Comparison of ENCODE assay signal across 11 cellular contexts in the genomic region with DNA sequence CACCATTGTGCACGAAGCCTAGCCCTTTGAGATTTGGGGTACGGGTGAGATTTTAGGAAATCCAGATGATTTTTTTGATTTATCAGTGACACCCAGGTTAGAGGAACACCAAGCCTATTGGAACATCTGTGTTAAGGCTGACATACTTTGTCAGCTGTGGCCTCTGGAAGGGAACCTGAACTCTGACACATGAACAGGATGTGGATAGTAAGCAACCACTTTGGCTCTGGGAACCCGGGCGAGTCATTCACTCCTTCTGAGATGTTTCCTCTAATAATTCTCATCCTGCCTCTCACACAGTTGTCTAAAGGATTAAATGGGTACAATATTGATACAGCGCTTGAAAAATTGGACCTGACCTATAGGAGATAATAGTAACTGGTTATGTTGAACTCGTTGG.
DNase-seq lines count a peak whose midpoint lies in the region; ATAC-seq lines count a peak whose summit lies in the region.
"Had no signal": no experiment of that assay in that cellular context is flagged by ENCODE, and none has a peak within 500 bp of the region (broad histone marks: within the 10 kb centered on the region; RNA-seq: fewer than 3 reads in every experiment).

No MANE protein-coding gene starts in this region.

- peaks cover 13% of the 10 kb centered on the region for H3K27me3 Mint-ChIP-seq in activated CD4-positive, alpha-beta T cell treated with anti-CD3 and anti-CD28 coated beads for 36 hours

- intact Hi-C loops in activated CD4-positive, alpha-beta T cell treated with anti-CD3 and anti-CD28 coated beads for 36 hours (cut with DNase I, micrococcal nuclease) = no loop called here
- intact Hi-C loops in sciatic nerve (cut with DNase I) = no loop called here

- H3K9me3 Mint-ChIP-seq in activated CD4-positive, alpha-beta T cell treated with anti-CD3 and anti-CD28 coated beads for 36 hours (ENCODE audit: low read depth) = no peaks in the 10 kb centered on the region

- CTCF ChIA-PET in activated CD4-positive, alpha-beta T cell treated with anti-CD3 and anti-CD28 coated beads for 36 hours (lab: Charles Lee) = interaction anchor here (0.6 to 2.2 kb wide), 6 partner anchors 9 to 271 kb away, joined by 3 to 8 read pairs (median 4); no protein-coding TSS in a partner anchor

- peak; percentile 74 for ATAC-seq in activated CD4-positive, alpha-beta T cell treated with anti-CD3 and anti-CD28 coated beads for 36 hours
- ATAC-seq in sciatic nerve (peak; percentile 43), HG03135 (IDR thresholded peaks at IDR 0.05; ENCODE audit: unreplicated experiment) (no peak)
- ATAC-seq: A549 had no signal

- no peak overlapping the region for H3K27ac Mint-ChIP-seq in activated CD4-positive, alpha-beta T cell treated with anti-CD3 and anti-CD28 coated beads for 36 hours
- H3K27ac Mint-ChIP-seq: IgD-negative memory B cell had no signal

- peaks cover 19% of the 10 kb centered on the region for H3K4me1 Mint-ChIP-seq in activated CD4-positive, alpha-beta T cell treated with anti-CD3 and anti-CD28 coated beads for 36 hours
- H3K4me1 Mint-ChIP-seq: IgD-negative memory B cell had no signal

- H3K4me3 Mint-ChIP-seq in activated CD4-positive, alpha-beta T cell treated with anti-CD3 and anti-CD28 coated beads for 36 hours = no peak overlapping the region
- H3K4me3 Mint-ChIP-seq: IgD-negative memory B cell had no signal

- POLR2A ChIA-PET in activated CD4-positive, alpha-beta T cell treated with anti-CD3 and anti-CD28 coated beads for 36 hours (lab: Charles Lee) = no interaction called here

- DNase-seq in activated CD4-positive, alpha-beta T cell treated with anti-CD3 and anti-CD28 coated beads for 36 hours = peak; percentile 71
- no peak for DNase-seq in activated CD4-positive, alpha-beta T cell treated with anti-CD3 and anti-CD28 coated beads for 1 hour
- peak; percentile 84 for DNase-seq in M059J (ENCODE audit: low read depth)
- DNase-seq in astrocyte of the hippocampus (ENCODE audit: low read depth, low spot score) = peak; percentile 42
- DNase-seq in sciatic nerve (ENCODE audit: low spot score) = no peak
- no peak for DNase-seq in DMS153 treated with DMSO at 0.1 percent for 48 hours (lab: John Stamatoyannopoulos, UW; ENCODE audit: unreplicated experiment)
- no peak for DNase-seq in KBM-7
- DNase-seq: NCI-H774 had no signal

- H3K36me3 Mint-ChIP-seq in activated CD4-positive, alpha-beta T cell treated with anti-CD3 and anti-CD28 coated beads for 36 hours (ENCODE audit: low read depth) = no peaks in the 10 kb centered on the region
- H3K36me3 Mint-ChIP-seq: IgD-negative memory B cell had no signal

- in situ Hi-C loops in KBM-7 (cut with MboI; ENCODE audit: low pct_unique_long_range_greater_than_20kb, low sequenced_read_pairs) = no loop called here

Comparison
In these comparisons a context has a peak if more than half of its experiments do, and no peak if none do; other contexts are left out.
1. DNase-seq: peak in activated CD4-positive, alpha-beta T cell treated with anti-CD3 and anti-CD28 coated beads for 36 hours (single experiment), M059J (single experiment) and astrocyte of the hippocampus (single experiment); none in activated CD4-positive, alpha-beta T cell treated with anti-CD3 and anti-CD28 coated beads for 1 hour (single experiment), sciatic nerve (single experiment), DMS153 treated with DMSO at 0.1 percent for 48 hours (single experiment) and KBM-7 (single experiment).